ENCODE assay signal across 9 cellular contexts in genomic region chr21:45950740-45951515, GRCh38. TPM values are rescaled to one million over a fixed set of nuclear protein-coding genes. Genes with fewer than 3 reads are reported as not detected.
A peak's percentile ranks its signal among the peaks of the same experiment; 100 is the strongest.
DNase-seq lines count a peak whose midpoint lies in the region; ATAC-seq and TF ChIP-seq lines count a peak whose summit lies in the region.
"Had no signal": no experiment of that assay in that cellular context is flagged by ENCODE, and none has a peak within 500 bp of the region (broad histone marks: within the 10 kb centered on the region; RNA-seq: fewer than 3 reads in every experiment).

No MANE protein-coding gene starts in this region.

- no peaks in the 10 kb centered on the region for H3K9me3 Mint-ChIP-seq in endothelial cell (ENCODE audit: unreplicated experiment)

- no peak overlapping the region for H3K27ac Mint-ChIP-seq in endothelial cell (ENCODE audit: unreplicated experiment)

- H3K9me3 ChIP-seq in ascending aorta (no peaks in the 10 kb centered on the region), vagina (no peaks in the 10 kb centered on the region)

- H3K27ac ChIP-seq in ascending aorta (peak overlapping the region; percentile 66 to 72), vagina (peak overlapping the region; percentile 70)

- H3K27me3 ChIP-seq in ascending aorta (no peaks in the 10 kb centered on the region), vagina (no peaks in the 10 kb centered on the region)

- intact Hi-C loops in ascending aorta (cut with DNase I) (loop anchor here (5.0 kb wide), 1 partner anchor 1079 kb away; the partner anchor contains the start of gene PTTG1IP), vagina (cut with DNase I) (no loop called here)

- H3K36me3 ChIP-seq in ascending aorta (no peaks in the 10 kb centered on the region), vagina (no peaks in the 10 kb centered on the region)

- TF ChIP-seq POLR2A in vagina (IDR thresholded peaks at IDR 0.05), result peak in 1 of 2 donors; percentile 30

- DNase-seq in NCI-H2227 (lab: John Stamatoyannopoulos, UW; ENCODE audit: unreplicated experiment) (peak; percentile 40), NCI-H2227 treated with DMSO at 0.1 percent for 48 hours (lab: John Stamatoyannopoulos, UW) (no peak), ascending aorta (ENCODE audit: low spot score in 2 of 2) (peak in 1 of 2 donors; percentile 90), left kidney (ENCODE audit: low read depth, low spot score) (peak; percentile 82), vagina (ENCODE audit: extremely low spot score in 2 of 2) (no peak), endothelial cell (ENCODE audit: low spot score) (no peak)
- no peak for DNase-seq in stimulated activated naive CD8-positive, alpha-beta T cell treated with anti-CD3 and anti-CD28 coated beads, Interleukin-15, Interleukin-2, amounts not matched to agents 100 U/mL and 50 U/mL, for 24 hours
- DNase-seq: KG1 had no signal

- H3K4me3 Mint-ChIP-seq in endothelial cell (ENCODE audit: unreplicated experiment), result no peak overlapping the region

- H3K4me1 ChIP-seq in ascending aorta (peaks cover 14 to 43% of the 10 kb centered on the region in 2 donors), vagina (peaks cover 48% of the 10 kb centered on the region)

- no peaks in the 10 kb centered on the region for H3K36me3 Mint-ChIP-seq in endothelial cell (ENCODE audit: low read depth, unreplicated experiment)

- no peak for ATAC-seq in GM19463 (IDR thresholded peaks at IDR 0.05; ENCODE audit: unreplicated experiment)
- ATAC-seq in stimulated activated naive CD8-positive, alpha-beta T cell treated with anti-CD3 and anti-CD28 coated beads, Interleukin-15, Interleukin-2, amounts not matched to agents 100 U/mL and 50 U/mL, for 24 hours, result no peak

- H3K4me1 Mint-ChIP-seq in endothelial cell (ENCODE audit: unreplicated experiment), result no peaks in the 10 kb centered on the region

- TF ChIP-seq CTCF in ascending aorta (IDR thresholded peaks at IDR 0.05) (no peak), vagina (IDR thresholded peaks at IDR 0.05) (no peak), endothelial cell (IDR thresholded peaks at IDR 0.05; ENCODE audit: unreplicated experiment) (no peak)

- H3K4me3 ChIP-seq in ascending aorta, result peak overlapping the region in 1 of 2 donors; percentile 23
- peak overlapping the region in 1 of 2 donors; percentile 20 for H3K4me3 ChIP-seq in vagina

- H3K27me3 Mint-ChIP-seq in endothelial cell (ENCODE audit: unreplicated experiment), result peaks cover 9% of the 10 kb centered on the region

RNA-seq across cellular contexts. Expression of gene COL6A1, which starts 30.6 kb away (rescaled TPM):
- total RNA-seq in ascending aorta (1,564 TPM), vagina (520 TPM), endothelial cell (ENCODE audit: unreplicated experiment) (65.5 TPM)

Comparison
In these comparisons a context has a peak if more than half of its experiments do, and no peak if none do; other contexts are left out.
1. DNase-seq: peak in NCI-H2227 (single experiment) and left kidney (single experiment); none in NCI-H2227 treated with DMSO at 0.1 percent for 48 hours (single experiment), vagina (0 of 2), endothelial cell (single experiment) and stimulated activated naive CD8-positive, alpha-beta T cell treated with anti-CD3 and anti-CD28 coated beads, Interleukin-15, Interleukin-2, amounts not matched to agents 100 U/mL and 50 U/mL, for 24 hours (single experiment).